Comparison of ENCODE assay signal across 8 cellular contexts in the genomic region with DNA sequence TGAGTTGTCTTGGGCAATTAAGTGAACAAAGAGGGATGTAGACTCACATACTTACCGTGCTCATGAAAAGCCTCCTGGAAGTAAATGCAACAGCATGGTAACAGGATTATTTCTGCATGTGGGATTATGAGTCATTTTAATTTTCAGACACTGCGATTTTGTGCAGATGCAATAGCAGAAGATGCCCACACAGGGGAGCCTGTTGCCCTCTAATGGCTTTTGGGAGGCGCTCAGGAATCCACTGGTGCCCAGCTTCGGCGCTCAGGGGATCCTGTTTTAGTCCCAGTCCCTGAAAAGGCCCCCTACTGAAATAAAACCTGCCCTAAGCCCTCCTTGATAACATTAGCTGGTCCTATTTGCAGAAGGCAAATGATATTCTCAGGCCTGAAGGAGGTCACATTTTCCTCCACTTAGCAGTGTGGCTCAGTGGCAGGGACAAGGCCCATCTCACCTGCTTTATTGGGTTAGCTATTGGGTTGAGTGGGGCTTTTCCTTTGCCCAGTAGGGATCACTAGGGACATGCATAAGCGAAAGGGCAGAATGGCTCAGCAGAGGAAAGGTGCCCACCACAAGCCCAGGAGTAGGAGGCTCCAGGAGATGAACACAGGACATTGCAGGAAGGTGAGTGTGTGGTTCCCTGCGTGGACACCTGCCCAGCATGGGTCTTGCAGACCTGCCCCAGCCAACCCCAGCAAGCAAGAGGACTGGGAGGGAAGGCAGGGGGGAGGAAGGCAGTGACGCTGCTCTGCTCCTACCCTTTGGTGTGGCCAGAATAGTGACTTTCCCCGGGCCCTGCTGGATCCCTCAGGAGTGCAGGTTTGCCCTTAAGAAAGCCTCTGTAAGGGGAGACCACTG. TPM values are rescaled to one million over a fixed set of nuclear protein-coding genes. Genes with fewer than 3 reads are reported as not detected.
DNase-seq lines count a peak whose midpoint lies in the region; ATAC-seq and TF ChIP-seq lines count a peak whose summit lies in the region.

No MANE protein-coding gene starts in this region.

- H3K27me3 Mint-ChIP-seq in immature natural killer cell (ENCODE audit: low read depth in 3 of 3), result peaks cover 0 to 11% (median 3%) of the 10 kb centered on the region in 3 donors

- no peak overlapping the region for H3K27ac ChIP-seq in VCaP
- H3K27ac ChIP-seq in parathyroid adenoma, result no peak overlapping the region

- no peak overlapping the region for H3K4me3 ChIP-seq in parathyroid adenoma (ENCODE audit: low read depth, low read length)

- H3K9ac ChIP-seq in parathyroid adenoma, result no peak overlapping the region

- TF ChIP-seq CTCF in VCaP (conservative IDR thresholded peaks at IDR 0.05) (peak; percentile 91), parathyroid adenoma (IDR thresholded peaks at IDR 0.05) (peak; percentile 87)

- H3K27ac Mint-ChIP-seq in immature natural killer cell, result no peak overlapping the region

- peaks cover 0 to 3% (median 0%) of the 10 kb centered on the region in 6 donors for H3K9me3 Mint-ChIP-seq in immature natural killer cell

- H3K27me3 ChIP-seq in parathyroid adenoma (ENCODE audit: control insufficient read depth, insufficient read depth, low read length), result no peaks in the 10 kb centered on the region

- H3K36me3 ChIP-seq in parathyroid adenoma (ENCODE audit: control insufficient read depth, insufficient read depth, low read length), result no peaks in the 10 kb centered on the region

- H3K4me2 ChIP-seq in parathyroid adenoma (ENCODE audit: low read length), result no peak overlapping the region

- H3K4me1 Mint-ChIP-seq in immature natural killer cell, result no peaks in the 10 kb centered on the region

- H3K79me2 ChIP-seq in parathyroid adenoma, result no peaks in the 10 kb centered on the region

- H3K36me3 Mint-ChIP-seq in immature natural killer cell, result no peaks in the 10 kb centered on the region

- peak; percentile 59 for DNase-seq in CD1c-positive myeloid dendritic cell (ENCODE audit: extremely low spot score)
- peak; percentile 8 for DNase-seq in NCI-H2029 treated with DMSO at 0.1 percent for 48 hours (lab: John Stamatoyannopoulos, UW)
- peak; percentile 63 for DNase-seq in fibroblast of the conjunctiva (ENCODE audit: low read depth)
- DNase-seq in immature natural killer cell, result no peak

- H3K4me1 ChIP-seq in parathyroid adenoma, result no peaks in the 10 kb centered on the region

- no peaks in the 10 kb centered on the region for H3K9me3 ChIP-seq in parathyroid adenoma (ENCODE audit: control insufficient read depth, low read length)

- H3K4me3 Mint-ChIP-seq in immature natural killer cell, result no peak overlapping the region

- peak; percentile 81 for ATAC-seq in GM18517 (IDR thresholded peaks at IDR 0.05; ENCODE audit: unreplicated experiment)
- peak; percentile 89 for ATAC-seq in HG02885 (IDR thresholded peaks at IDR 0.05; ENCODE audit: poor library complexity, unreplicated experiment)

- H2AFZ ChIP-seq in parathyroid adenoma, result no peak overlapping the region

RNA-seq across cellular contexts. Expression of a gene that starts 26.5 kb away (rescaled TPM):
- not detected for polyA plus RNA-seq in immature natural killer cell

RNA-seq across cellular contexts. Expression of a gene that starts 35.7 kb away (rescaled TPM):
- polyA plus RNA-seq in immature natural killer cell, result not detected

Comparison
In these comparisons a context has a peak if more than half of its experiments do, and no peak if none do; other contexts are left out.
1. DNase-seq: peak in CD1c-positive myeloid dendritic cell (single experiment), NCI-H2029 treated with DMSO at 0.1 percent for 48 hours (single experiment) and fibroblast of the conjunctiva (single experiment); none in immature natural killer cell (0 of 3).